ENCODE assay signal across 8 cellular contexts in the genomic region with DNA sequence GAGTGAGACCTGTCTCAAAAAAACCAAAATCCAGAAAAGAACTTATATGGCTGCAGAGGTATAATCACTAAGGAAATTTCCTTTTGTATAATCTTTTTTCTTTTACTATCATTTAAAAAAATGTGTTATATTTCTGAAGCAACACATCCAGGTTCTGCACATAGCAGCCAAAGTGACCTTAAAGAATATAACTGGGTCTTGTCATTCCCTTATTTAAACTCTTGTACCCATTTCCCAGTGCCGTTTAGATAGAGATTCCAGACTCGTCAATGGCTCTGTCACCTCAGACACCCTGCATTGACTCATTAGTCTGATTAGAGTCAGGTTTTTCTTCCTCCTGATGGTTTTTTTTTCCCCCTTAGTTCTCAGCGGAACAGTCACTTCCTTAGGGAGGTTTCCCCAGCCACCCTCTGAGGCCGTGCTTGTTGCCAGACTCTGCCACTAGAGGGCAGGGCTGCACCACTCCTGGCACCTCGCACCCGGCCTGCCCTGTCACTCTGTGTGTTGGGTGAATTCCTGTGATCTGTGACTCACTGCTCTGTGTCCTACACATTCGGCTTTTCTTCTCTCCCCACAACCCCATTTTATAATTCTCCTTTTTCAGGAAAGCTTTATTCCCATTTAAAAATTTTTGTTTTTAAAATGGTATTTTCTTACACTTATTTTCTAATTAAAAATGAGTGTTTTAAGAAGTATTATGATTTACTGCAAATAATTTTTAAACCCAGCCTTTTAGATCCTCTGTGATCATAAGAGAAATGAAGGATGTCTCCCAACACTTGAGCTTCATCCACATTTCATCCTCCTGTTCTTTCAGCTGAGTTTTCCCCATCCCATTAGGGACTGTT. TPM values are rescaled to one million over a fixed set of nuclear protein-coding genes. Genes with fewer than 3 reads are reported as not detected.
DNase-seq lines count a peak whose midpoint lies in the region; ATAC-seq and TF ChIP-seq lines count a peak whose summit lies in the region.

No MANE protein-coding gene starts in this region.

- no peaks in the 10 kb centered on the region for H3K27me3 Mint-ChIP-seq in activated CD8-positive, alpha-beta T cell treated with anti-CD3 and anti-CD28 coated beads for 36 hours

- H3K27ac Mint-ChIP-seq in activated CD8-positive, alpha-beta T cell treated with anti-CD3 and anti-CD28 coated beads for 36 hours: peak overlapping the region; percentile 62

- H3K27me3 ChIP-seq in BE2C: no peaks in the 10 kb centered on the region

- H3K4me1 Mint-ChIP-seq in activated CD8-positive, alpha-beta T cell treated with anti-CD3 and anti-CD28 coated beads for 36 hours (ENCODE audit: low read depth): peaks cover 22% of the 10 kb centered on the region

- peak; percentile 84 for DNase-seq in BE2C
- DNase-seq in NCI-H82 (lab: John Stamatoyannopoulos, UW): peak; percentile 77
- DNase-seq in activated CD8-positive, alpha-beta T cell treated with anti-CD3 and anti-CD28 coated beads for 36 hours: peak; percentile 93
- DNase-seq in ecto neural progenitor cell (ENCODE audit: low spot score): peak; percentile 89
- peak; percentile 91 for DNase-seq in medulla oblongata (ENCODE audit: extremely low spot score)
- DNase-seq in stimulated activated CD8-positive, alpha-beta memory T cell treated with anti-CD3 and anti-CD28 coated beads, Interleukin-12 subunit alpha, Interleukin-12 subunit beta, amount 100 ng/mL, for 24 hours (ENCODE audit: extremely low read depth): peak; percentile 63

- ATAC-seq in GM19035 (IDR thresholded peaks at IDR 0.05; ENCODE audit: unreplicated experiment): peak; percentile 91
- peak; percentile 98 for ATAC-seq in HG03280 (IDR thresholded peaks at IDR 0.05; ENCODE audit: unreplicated experiment)
- peak; percentile 100 for ATAC-seq in activated CD8-positive, alpha-beta T cell treated with anti-CD3 and anti-CD28 coated beads for 36 hours

- H3K36me3 Mint-ChIP-seq in activated CD8-positive, alpha-beta T cell treated with anti-CD3 and anti-CD28 coated beads for 36 hours (ENCODE audit: low read depth): peaks cover 20% of the 10 kb centered on the region

- H3K4me1 ChIP-seq in BE2C: peaks cover 5% of the 10 kb centered on the region

- H3K36me3 ChIP-seq in BE2C: peaks cover 42% of the 10 kb centered on the region

- POLR2A ChIA-PET in activated CD8-positive, alpha-beta T cell treated with anti-CD3 and anti-CD28 coated beads for 36 hours (lab: Charles Lee): interaction anchor here (1.0 kb wide), 2 partner anchors 16 to 28 kb away, joined by 3 read pairs; no protein-coding TSS in a partner anchor

- TF ChIP-seq CTCF in BE2C (IDR thresholded peaks at IDR 0.05; ENCODE audit: low read depth, low read length): peak; percentile 98
- TF ChIP-seq CTCF in activated CD8-positive, alpha-beta T cell treated with anti-CD3 and anti-CD28 coated beads for 36 hours (IDR thresholded peaks at IDR 0.05): peak; percentile 94

- intact Hi-C loops in activated CD8-positive, alpha-beta T cell treated with anti-CD3 and anti-CD28 coated beads for 36 hours (cut with micrococcal nuclease): loop anchor here (10.0 kb wide), 1 partner anchor 348 kb away; no protein-coding TSS in a partner anchor

- CTCF ChIA-PET in activated CD8-positive, alpha-beta T cell treated with anti-CD3 and anti-CD28 coated beads for 36 hours (lab: Charles Lee): interaction anchor here (0.7 to 3.2 kb wide), 31 partner anchors 8 to 774 kb away, joined by 3 to 31 read pairs (median 5); no protein-coding TSS in a partner anchor

- H3K9me3 Mint-ChIP-seq in activated CD8-positive, alpha-beta T cell treated with anti-CD3 and anti-CD28 coated beads for 36 hours: no peaks in the 10 kb centered on the region

- no peaks in the 10 kb centered on the region for H3K9me3 ChIP-seq in BE2C

- H3K4me3 ChIP-seq in BE2C (ENCODE audit: low read depth, low read length): no peak overlapping the region

- H3K4me3 Mint-ChIP-seq in activated CD8-positive, alpha-beta T cell treated with anti-CD3 and anti-CD28 coated beads for 36 hours: no peak overlapping the region

RNA-seq across cellular contexts. Expression of gene HTT, which starts 32.1 kb away (rescaled TPM):
- 20.7 TPM for polyA plus RNA-seq in BE2C (2012; ENCODE audit: insufficient read depth, insufficient read length, low read depth)
- 10 to 100 TPM; 54.2 to 56.5 TPM for total RNA-seq in activated CD8-positive, alpha-beta T cell treated with anti-CD3 and anti-CD28 coated beads for 36 hours

RNA-seq across cellular contexts. Expression of gene HTT-AS, which starts 32.2 kb away (rescaled TPM):
- polyA plus RNA-seq in BE2C (2012; ENCODE audit: insufficient read depth, insufficient read length, low read depth): not detected
- total RNA-seq in activated CD8-positive, alpha-beta T cell treated with anti-CD3 and anti-CD28 coated beads for 36 hours: not detected
